Comparison of ENCODE assay signal across 24 cellular contexts in genomic region chr10:57917019-57917418, GRCh38.
"Had no signal": no experiment of that assay in that cellular context is flagged by ENCODE, and none has a peak within 500 bp of the region (broad histone marks: within the 10 kb centered on the region; RNA-seq: fewer than 3 reads in every experiment).

No MANE protein-coding gene starts in this region.

- H2AFZ ChIP-seq: parathyroid adenoma had no signal

- H3K4me3 Mint-ChIP-seq: effector memory CD8-positive, alpha-beta T cell; immature natural killer cell; naive B cell; nephron; stimulated activated naive B cell treated with anti-CD40 and anti-IgM and Interleukin-4, amounts not matched to agents 10 μg/mL and 1 μg/mL and 100 μg/mL, for 72 hours; stimulated activated naive CD8-positive, alpha-beta T cell treated with anti-CD3 and anti-CD28 coated beads, Interleukin-15, amount 100 ng/mL, for 72 hours had no signal

- H3K27ac Mint-ChIP-seq: effector memory CD8-positive, alpha-beta T cell; immature natural killer cell; naive B cell; nephron; stimulated activated naive B cell treated with anti-CD40 and anti-IgM and Interleukin-4, amounts not matched to agents 10 μg/mL and 1 μg/mL and 100 μg/mL, for 72 hours; stimulated activated naive CD8-positive, alpha-beta T cell treated with anti-CD3 and anti-CD28 coated beads, Interleukin-15, amount 100 ng/mL, for 72 hours had no signal

- H3K4me3 ChIP-seq: esophagus muscularis mucosa, gastrocnemius medialis, lung, prostate gland, skin epidermis, thoracic aorta, transverse colon had no signal

- H3K4me1 Mint-ChIP-seq: immature natural killer cell; naive B cell; nephron; stimulated activated naive B cell treated with anti-CD40 and anti-IgM and Interleukin-4, amounts not matched to agents 10 μg/mL and 1 μg/mL and 100 μg/mL, for 72 hours; stimulated activated naive CD8-positive, alpha-beta T cell treated with anti-CD3 and anti-CD28 coated beads, Interleukin-15, amount 100 ng/mL, for 72 hours had no signal

- ATAC-seq: effector memory CD8-positive, alpha-beta T cell; gastrocnemius medialis; left cardiac atrium; left ventricle myocardium superior; sciatic nerve; stimulated activated naive B cell treated with anti-CD40 and anti-IgM and Interleukin-4, amounts not matched to agents 10 μg/mL and 1 μg/mL and 100 μg/mL, for 72 hours; stimulated activated naive CD8-positive, alpha-beta T cell treated with anti-CD3 and anti-CD28 coated beads, Interleukin-15, amount 100 ng/mL, for 72 hours had no signal

- H3K27me3 Mint-ChIP-seq: effector memory CD8-positive, alpha-beta T cell; naive B cell; stimulated activated naive B cell treated with anti-CD40 and anti-IgM and Interleukin-4, amounts not matched to agents 10 μg/mL and 1 μg/mL and 100 μg/mL, for 72 hours; stimulated activated naive CD8-positive, alpha-beta T cell treated with anti-CD3 and anti-CD28 coated beads, Interleukin-15, amount 100 ng/mL, for 72 hours had no signal

- H3K36me3 ChIP-seq: esophagus muscularis mucosa, gastrocnemius medialis, prostate gland, thoracic aorta, transverse colon had no signal

- H3K36me3 Mint-ChIP-seq: immature natural killer cell; naive B cell; stimulated activated naive B cell treated with anti-CD40 and anti-IgM and Interleukin-4, amounts not matched to agents 10 μg/mL and 1 μg/mL and 100 μg/mL, for 72 hours had no signal

- H3K27ac ChIP-seq: epithelial cell of prostate, esophagus muscularis mucosa, gastrocnemius medialis, parathyroid adenoma, prostate gland, skin epidermis, thoracic aorta, transverse colon had no signal

- H3K9ac ChIP-seq: parathyroid adenoma had no signal

- H3K79me2 ChIP-seq: parathyroid adenoma had no signal

- H3K9me3 ChIP-seq: esophagus muscularis mucosa, gastrocnemius medialis, prostate gland, thoracic aorta, transverse colon had no signal

- DNase-seq: effector memory CD8-positive, alpha-beta T cell; gastrocnemius medialis; immature natural killer cell; kidney; left cardiac atrium; left ventricle myocardium superior; mesenchymal stem cell; midbrain; naive B cell; retina; stimulated activated CD4-positive, alpha-beta T cell treated with anti-CD3 and anti-CD28 coated beads, Interleukin-2, amount 100 ng/mL, for 24 hours; stimulated activated CD4-positive, alpha-beta T cell treated with anti-CD3 and anti-CD28 coated beads, Interleukin-4, amount 100 ng/mL, for 4 hours; stimulated activated naive B cell treated with anti-CD40 and anti-IgM and Interleukin-4, amounts not matched to agents 10 μg/mL and 1 μg/mL and 100 μg/mL, for 72 hours; stimulated activated naive CD8-positive, alpha-beta T cell treated with anti-CD3 and anti-CD28 coated beads, Interleukin-15, amount 100 ng/mL, for 72 hours; transverse colon had no signal

- H3K4me1 ChIP-seq: esophagus muscularis mucosa, gastrocnemius medialis, parathyroid adenoma, prostate gland had no signal

- H3K9me3 Mint-ChIP-seq: effector memory CD8-positive, alpha-beta T cell; nephron; stimulated activated naive B cell treated with anti-CD40 and anti-IgM and Interleukin-4, amounts not matched to agents 10 μg/mL and 1 μg/mL and 100 μg/mL, for 72 hours; stimulated activated naive CD8-positive, alpha-beta T cell treated with anti-CD3 and anti-CD28 coated beads, Interleukin-15, amount 100 ng/mL, for 72 hours had no signal

- H3K27me3 ChIP-seq: esophagus muscularis mucosa, gastrocnemius medialis, transverse colon had no signal
